ENCODE assay signal across 8 cellular contexts in the genomic region with DNA sequence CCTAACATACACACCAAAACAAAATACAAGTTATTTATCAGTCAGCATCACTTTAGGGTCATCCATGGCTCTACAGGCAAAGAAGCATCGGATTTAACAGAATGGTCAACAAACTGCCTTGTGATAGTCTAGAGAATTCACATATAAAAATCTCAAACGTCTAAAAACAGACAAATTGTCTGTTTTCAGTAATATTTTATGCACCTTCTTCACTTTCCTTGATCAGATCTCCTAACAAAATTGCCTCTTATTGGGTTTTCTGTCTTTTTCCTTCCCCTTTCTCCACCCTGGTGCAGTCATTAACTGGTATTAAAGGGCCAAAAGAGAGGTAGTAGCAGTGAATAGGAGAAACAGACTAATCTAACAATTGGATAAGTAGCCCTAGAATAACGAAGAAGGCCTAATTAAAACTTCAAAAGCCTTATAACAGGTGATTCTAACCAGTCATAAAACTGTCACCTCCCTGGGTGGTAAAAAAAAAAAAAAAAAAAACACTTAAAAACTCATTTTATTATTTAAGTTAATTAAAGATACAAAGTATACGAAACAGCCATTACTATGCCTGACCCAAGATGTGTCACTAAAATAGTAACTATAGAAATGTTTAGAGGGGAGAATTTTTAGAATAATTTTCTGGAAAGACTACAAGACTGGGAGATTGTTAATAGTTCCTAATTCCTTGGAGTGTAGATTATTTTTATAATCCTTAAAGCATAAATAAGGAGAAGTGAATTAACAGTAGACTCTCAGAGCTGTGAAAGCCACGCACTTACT. TPM values are rescaled to one million over a fixed set of nuclear protein-coding genes. Genes with fewer than 3 reads are reported as not detected.
DNase-seq lines count a peak whose midpoint lies in the region; TF ChIP-seq lines count a peak whose summit lies in the region.

No MANE protein-coding gene starts in this region.

- DNase-seq in epithelial cell of proximal tubule (ENCODE audit: low read depth) (no peak), trophoblast cell (no peak), NOMO-1 (lab: John Stamatoyannopoulos, UW; ENCODE audit: unreplicated experiment in 2 of 2) (no peak), NCI-H2171 (lab: John Stamatoyannopoulos, UW) (no peak)
- DNase-seq in activated CD8-positive, alpha-beta memory T cell treated with anti-CD3 and anti-CD28 coated beads, Interleukin-2, amount 50 U/mL, for 4 hours, result no peak
- no peak for DNase-seq in NK-92 treated with Interleukin-12 subunit alpha and Interleukin-12 subunit beta, amount 100 ng/mL, for 24 hours (lab: John Stamatoyannopoulos, UW)

- no CpG with 5 or more reads among the region's 5 CpGs for WGBS in trophoblast cell (ENCODE audit: extremely low coverage, insufficient coverage, insufficient read length)

- H3K27ac ChIP-seq in OCI-LY3 (ENCODE audit: low read length) (peak overlapping the region; percentile 65), trophoblast cell (ENCODE audit: low read depth, low read length) (no peak overlapping the region)

- H3K4me3 ChIP-seq in GM08714 (ENCODE audit: low read length) (peak overlapping the region; percentile 56; the same call in 1 of the 2 replicates), OCI-LY3 (ENCODE audit: low read length) (peak overlapping the region; percentile 88), epithelial cell of proximal tubule (ENCODE audit: low read depth, low read length) (peak overlapping the region; percentile 79), trophoblast cell (ENCODE audit: low read depth, low read length) (no peak overlapping the region)

- H3K4me2 ChIP-seq in OCI-LY3 (ENCODE audit: low read length) (peak overlapping the region; percentile 84), trophoblast cell (ENCODE audit: low read length) (peak overlapping the region; percentile 96)

- no peak overlapping the region for H3K14ac ChIP-seq in trophoblast cell (ENCODE audit: low read length)

- peaks cover 11% of the 10 kb centered on the region for H3K79me1 ChIP-seq in trophoblast cell (ENCODE audit: low read length)

- H4K20me1 ChIP-seq in OCI-LY3 (ENCODE audit: insufficient read depth, low read length), result no peaks in the 10 kb centered on the region

- H2AFZ ChIP-seq in OCI-LY3 (ENCODE audit: low read depth, low read length) (no peak overlapping the region; the same call in 1 of the 2 replicates), trophoblast cell (ENCODE audit: insufficient read depth, low read length, poor library complexity) (no peak overlapping the region)

- H3K4me1 ChIP-seq in OCI-LY3 (ENCODE audit: low read length), result peaks cover 28% of the 10 kb centered on the region
- H3K4me1 ChIP-seq in trophoblast cell (ENCODE audit: control insufficient read depth in 1 of 2, insufficient read depth in 2 of 2, low read length in 2 of 2), result peaks cover 0 to 2% of the 10 kb centered on the region in 2 experiments

- H3K9ac ChIP-seq in OCI-LY3 (ENCODE audit: low read length) (peak overlapping the region; percentile 82), trophoblast cell (ENCODE audit: low read length) (no peak overlapping the region)

- H3K9me3 ChIP-seq in OCI-LY3 (ENCODE audit: insufficient read depth, low read length) (no peaks in the 10 kb centered on the region), trophoblast cell (ENCODE audit: insufficient read depth, low read depth, low read length) (no peaks in the 10 kb centered on the region)

- H4K8ac ChIP-seq in trophoblast cell (ENCODE audit: low read depth, low read length), result no peak overlapping the region

- H2BK120ac ChIP-seq in trophoblast cell (ENCODE audit: insufficient read depth, low read length, poor library complexity), result no peak overlapping the region

- no peak overlapping the region for H3K18ac ChIP-seq in trophoblast cell (ENCODE audit: low read length)

- peaks cover 53% of the 10 kb centered on the region for H3K79me2 ChIP-seq in OCI-LY3 (ENCODE audit: low read length)
- H3K79me2 ChIP-seq in trophoblast cell (ENCODE audit: control insufficient read depth, insufficient read depth, low read length, poor library complexity), result peaks cover 6% of the 10 kb centered on the region

- H2AK5ac ChIP-seq in trophoblast cell (ENCODE audit: low read length), result no peak overlapping the region

- H3K36me3 ChIP-seq in OCI-LY3 (replicated peaks; ENCODE audit: low read depth, low read length) (no peaks in the 10 kb centered on the region), trophoblast cell (ENCODE audit: control insufficient read depth in 1 of 2, insufficient read depth in 2 of 2, low read length in 2 of 2) (no peaks in the 10 kb centered on the region)

- H3K23ac ChIP-seq in trophoblast cell (ENCODE audit: low read length), result no peak overlapping the region

- H4K12ac ChIP-seq in trophoblast cell (ENCODE audit: low read depth, low read length), result no peak overlapping the region

- H2BK5ac ChIP-seq in trophoblast cell (ENCODE audit: low read depth, low read length, poor library complexity), result no peak overlapping the region

- no peak overlapping the region for H3K4ac ChIP-seq in trophoblast cell (ENCODE audit: low read depth, low read length)

- no peak overlapping the region for H4K91ac ChIP-seq in trophoblast cell (ENCODE audit: low read depth, low read length)

- H3K27me3 ChIP-seq in OCI-LY3 (ENCODE audit: low read depth, low read length), result no peaks in the 10 kb centered on the region
- H3K27me3 ChIP-seq in trophoblast cell (ENCODE audit: insufficient read depth, low read length), result no peaks in the 10 kb centered on the region

- TF ChIP-seq CTCF in OCI-LY3 (IDR thresholded peaks at IDR 0.05; ENCODE audit: low read depth, low read length) (no peak), epithelial cell of proximal tubule (conservative IDR thresholded peaks at IDR 0.05; ENCODE audit: low read depth, low read length) (no peak)

- H2BK12ac ChIP-seq in trophoblast cell (ENCODE audit: low read length), result no peak overlapping the region

RNA-seq across cellular contexts. Expression of gene KIF21A, which starts 1.5 kb away (rescaled TPM):
- total RNA-seq in epithelial cell of proximal tubule, result 14.5 and 20.5 TPM in 2 replicates
- polyA plus RNA-seq in trophoblast cell (2013), result 74.5 and 78.6 TPM in 2 replicates
